Comparison of ENCODE assay signal across 12 cellular contexts in the genomic region with DNA sequence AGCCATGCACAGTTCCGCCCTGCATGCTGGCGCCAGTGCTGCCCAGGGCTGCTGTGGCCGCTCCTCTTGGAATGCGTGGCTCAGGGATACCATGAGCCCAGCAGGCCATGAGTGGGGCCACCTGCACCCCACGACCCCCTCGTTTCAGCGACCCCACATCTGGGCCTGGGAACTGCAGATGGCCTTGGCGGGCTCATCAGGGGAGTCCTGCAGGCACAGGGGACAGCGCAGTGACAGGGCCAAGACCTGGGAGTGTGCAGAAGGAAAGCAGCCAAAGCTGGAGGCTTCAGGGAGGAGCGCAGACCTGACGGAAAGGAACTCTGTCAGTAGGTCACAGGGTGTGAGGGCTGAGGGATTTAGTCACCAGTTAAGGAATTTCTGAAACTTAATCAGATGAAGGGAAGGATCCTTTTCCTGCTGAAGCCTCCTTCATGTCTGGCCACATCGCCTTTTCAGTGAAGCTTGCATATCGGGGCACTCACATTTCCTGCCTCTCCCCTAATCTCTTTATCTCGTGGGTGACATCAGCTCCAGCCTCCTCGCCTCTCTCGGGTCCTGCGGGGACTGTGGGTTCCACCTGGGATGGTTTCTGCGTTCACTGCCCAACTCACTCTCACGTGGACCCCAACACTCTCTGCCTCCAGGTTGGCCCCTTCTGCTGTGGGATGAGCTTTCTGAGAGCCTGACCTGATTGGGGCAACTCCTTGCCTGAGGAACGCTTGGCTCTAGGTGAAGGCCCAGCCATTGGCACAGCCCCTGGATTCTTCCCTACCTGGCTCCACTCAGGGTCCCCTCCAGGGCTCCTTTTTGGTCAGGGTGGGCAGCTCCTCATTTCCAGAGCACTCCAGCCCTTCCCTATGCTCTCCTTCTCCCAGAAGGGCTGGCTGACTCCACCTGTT.
DNase-seq lines count a peak whose midpoint lies in the region; ATAC-seq and TF ChIP-seq lines count a peak whose summit lies in the region.
"Had no signal": no experiment of that assay in that cellular context is flagged by ENCODE, and none has a peak within 500 bp of the region (broad histone marks: within the 10 kb centered on the region; RNA-seq: fewer than 3 reads in every experiment).

No MANE protein-coding gene starts in this region.

- H3K36me3 Mint-ChIP-seq in dendritic cell treated with granulocyte-macrophage colony-stimulating factor and Interleukin-4, amounts not matched to agents 40 ng/mL and 50 ng/mL, for 4 days (ENCODE audit: low read depth): peaks cover 46% of the 10 kb centered on the region
- H3K36me3 Mint-ChIP-seq in mesothelial cell of epicardium: no peaks in the 10 kb centered on the region

- H3K9me3 Mint-ChIP-seq in dendritic cell treated with granulocyte-macrophage colony-stimulating factor and Interleukin-4, amounts not matched to agents 40 ng/mL and 50 ng/mL, for 4 days: no peaks in the 10 kb centered on the region
- no peaks in the 10 kb centered on the region for H3K9me3 Mint-ChIP-seq in mesothelial cell of epicardium
- H3K9me3 Mint-ChIP-seq: brain had no signal

- intact Hi-C loops in dendritic cell treated with granulocyte-macrophage colony-stimulating factor and Interleukin-4, amounts not matched to agents 40 ng/mL and 50 ng/mL, for 4 days (cut with micrococcal nuclease): no loop called here

- H3K27me3 Mint-ChIP-seq in dendritic cell treated with granulocyte-macrophage colony-stimulating factor and Interleukin-4, amounts not matched to agents 40 ng/mL and 50 ng/mL, for 4 days: peaks cover 15% of the 10 kb centered on the region
- no peaks in the 10 kb centered on the region for H3K27me3 Mint-ChIP-seq in mesothelial cell of epicardium (ENCODE audit: low read depth)
- H3K27me3 Mint-ChIP-seq: brain had no signal

- peaks cover 39% of the 10 kb centered on the region for H3K4me1 Mint-ChIP-seq in dendritic cell treated with granulocyte-macrophage colony-stimulating factor and Interleukin-4, amounts not matched to agents 40 ng/mL and 50 ng/mL, for 4 days (ENCODE audit: low read depth)
- H3K4me1 Mint-ChIP-seq in mesothelial cell of epicardium: peaks cover 51% of the 10 kb centered on the region
- H3K4me1 Mint-ChIP-seq: brain had no signal

- DNase-seq in Daoy (ENCODE audit: low read depth) (peak; percentile 44), NCI-H226 (peak; percentile 8), mesothelial cell of epicardium (ENCODE audit: low spot score in 2 of 2, unreplicated experiment in 2 of 2) (no peak), putamen (ENCODE audit: low spot score) (no peak), GOT3 (lab: John Stamatoyannopoulos, UW) (no peak)
- DNase-seq in NK-92 treated with Interleukin-12 subunit alpha and Interleukin-12 subunit beta, amount 100 ng/mL, for 24 hours (lab: John Stamatoyannopoulos, UW): no peak
- DNase-seq: GDM1; stimulated activated CD4-positive, alpha-beta T cell treated with anti-CD3 and anti-CD28 coated beads, Interleukin-15, amount 100 ng/mL, for 24 hours had no signal

- peak overlapping the region; percentile 44 for H3K27ac Mint-ChIP-seq in dendritic cell treated with granulocyte-macrophage colony-stimulating factor and Interleukin-4, amounts not matched to agents 40 ng/mL and 50 ng/mL, for 4 days
- peak overlapping the region; percentile 61 for H3K27ac Mint-ChIP-seq in mesothelial cell of epicardium

- ATAC-seq in HG03520 (IDR thresholded peaks at IDR 0.05; ENCODE audit: unreplicated experiment): no peak
- ATAC-seq: Panc1 had no signal

- H3K4me3 Mint-ChIP-seq in dendritic cell treated with granulocyte-macrophage colony-stimulating factor and Interleukin-4, amounts not matched to agents 40 ng/mL and 50 ng/mL, for 4 days: no peak overlapping the region
- H3K4me3 Mint-ChIP-seq in mesothelial cell of epicardium: no peak overlapping the region
- H3K4me3 Mint-ChIP-seq: brain had no signal

- TF ChIP-seq CTCF in mesothelial cell of epicardium (IDR thresholded peaks at IDR 0.05; ENCODE audit: unreplicated experiment): no peak

Comparison
In these comparisons a context has a peak if more than half of its experiments do, and no peak if none do; other contexts are left out.
1. DNase-seq: peak in Daoy (single experiment) and NCI-H226 (single experiment); none in mesothelial cell of epicardium (0 of 2), putamen (single experiment), GOT3 (single experiment) and NK-92 treated with Interleukin-12 subunit alpha and Interleukin-12 subunit beta, amount 100 ng/mL, for 24 hours (single experiment).